Comparison of ENCODE assay signal across 1 cellular context in genomic region chr1:227298532-227299174, GRCh38.
TF ChIP-seq lines count a peak whose summit lies in the region.

No MANE protein-coding gene starts in this region.

TF ChIP-seq in K562, 482 proteins besides CTCF, POLR2A, EP300 and RAD21 (continued from another document):
- TF ChIP-seq, protein P1, sequence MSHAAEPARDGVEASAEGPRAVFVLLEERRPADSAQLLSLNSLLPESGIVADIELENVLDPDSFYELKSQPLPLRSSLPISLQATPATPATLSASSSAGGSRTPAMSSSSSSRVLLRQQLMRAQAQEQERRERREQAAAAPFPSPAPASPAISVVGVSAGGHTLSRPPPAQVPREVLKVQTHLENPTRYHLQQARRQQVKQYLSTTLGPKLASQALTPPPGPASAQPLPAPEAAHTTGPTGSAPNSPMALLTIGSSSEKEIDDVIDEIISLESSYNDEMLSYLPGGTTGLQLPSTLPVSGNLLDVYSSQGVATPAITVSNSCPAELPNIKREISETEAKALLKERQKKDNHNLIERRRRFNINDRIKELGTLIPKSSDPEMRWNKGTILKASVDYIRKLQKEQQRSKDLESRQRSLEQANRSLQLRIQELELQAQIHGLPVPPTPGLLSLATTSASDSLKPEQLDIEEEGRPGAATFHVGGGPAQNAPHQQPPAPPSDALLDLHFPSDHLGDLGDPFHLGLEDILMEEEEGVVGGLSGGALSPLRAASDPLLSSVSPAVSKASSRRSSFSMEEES (CRISPR knock-in tag; IDR thresholded peaks at IDR 0.05): no peak
- TF ChIP-seq HDAC3 (IDR thresholded peaks at IDR 0.05; ENCODE audit: borderline replicate concordance, partially characterized antibody) (no peak), GTF2A2 (tag; IDR thresholded peaks at IDR 0.05) (no peak), KDM1A (IDR thresholded peaks at IDR 0.05) (no peak), SLC30A9 (CRISPR knock-in tag; IDR thresholded peaks at IDR 0.05) (no peak), VEZF1 (CRISPR knock-in tag; IDR thresholded peaks at IDR 0.05) (0 out of 2 replicates have a peak, but pooled peaks have one; percentile 14), U2AF1 (optimal IDR thresholded peaks at IDR 0.05; ENCODE audit: low read depth, low read length) (no peak), POU5F1 (IDR thresholded peaks at IDR 0.05; ENCODE audit: borderline replicate concordance, low read depth, low read length, partially characterized antibody) (no peak), KAT7 (CRISPR knock-in tag; IDR thresholded peaks at IDR 0.05; ENCODE audit: borderline replicate concordance) (0 out of 2 replicates have a peak, but pooled peaks have one; percentile 15), ZSCAN32 (CRISPR knock-in tag; IDR thresholded peaks at IDR 0.05) (no peak), STAT5A (IDR thresholded peaks at IDR 0.05; ENCODE audit: borderline replicate concordance, low read length) (no peak), LEF1 (IDR thresholded peaks at IDR 0.05) (peak; percentile 4; the same call in 1 of the 2 replicates)
- TF ChIP-seq, protein P2, sequence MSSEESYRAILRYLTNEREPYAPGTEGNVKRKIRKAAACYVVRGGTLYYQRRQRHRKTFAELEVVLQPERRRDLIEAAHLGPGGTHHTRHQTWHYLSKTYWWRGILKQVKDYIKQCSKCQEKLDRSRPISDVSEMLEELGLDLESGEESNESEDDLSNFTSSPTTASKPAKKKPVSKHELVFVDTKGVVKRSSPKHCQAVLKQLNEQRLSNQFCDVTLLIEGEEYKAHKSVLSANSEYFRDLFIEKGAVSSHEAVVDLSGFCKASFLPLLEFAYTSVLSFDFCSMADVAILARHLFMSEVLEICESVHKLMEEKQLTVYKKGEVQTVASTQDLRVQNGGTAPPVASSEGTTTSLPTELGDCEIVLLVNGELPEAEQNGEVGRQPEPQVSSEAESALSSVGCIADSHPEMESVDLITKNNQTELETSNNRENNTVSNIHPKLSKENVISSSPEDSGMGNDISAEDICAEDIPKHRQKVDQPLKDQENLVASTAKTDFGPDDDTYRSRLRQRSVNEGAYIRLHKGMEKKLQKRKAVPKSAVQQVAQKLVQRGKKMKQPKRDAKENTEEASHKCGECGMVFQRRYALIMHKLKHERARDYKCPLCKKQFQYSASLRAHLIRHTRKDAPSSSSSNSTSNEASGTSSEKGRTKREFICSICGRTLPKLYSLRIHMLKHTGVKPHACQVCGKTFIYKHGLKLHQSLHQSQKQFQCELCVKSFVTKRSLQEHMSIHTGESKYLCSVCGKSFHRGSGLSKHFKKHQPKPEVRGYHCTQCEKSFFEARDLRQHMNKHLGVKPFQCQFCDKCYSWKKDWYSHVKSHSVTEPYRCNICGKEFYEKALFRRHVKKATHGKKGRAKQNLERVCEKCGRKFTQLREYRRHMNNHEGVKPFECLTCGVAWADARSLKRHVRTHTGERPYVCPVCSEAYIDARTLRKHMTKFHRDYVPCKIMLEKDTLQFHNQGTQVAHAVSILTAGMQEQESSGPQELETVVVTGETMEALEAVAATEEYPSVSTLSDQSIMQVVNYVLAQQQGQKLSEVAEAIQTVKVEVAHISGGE (CRISPR knock-in tag; IDR thresholded peaks at IDR 0.05): no peak
- TF ChIP-seq, protein P3, sequence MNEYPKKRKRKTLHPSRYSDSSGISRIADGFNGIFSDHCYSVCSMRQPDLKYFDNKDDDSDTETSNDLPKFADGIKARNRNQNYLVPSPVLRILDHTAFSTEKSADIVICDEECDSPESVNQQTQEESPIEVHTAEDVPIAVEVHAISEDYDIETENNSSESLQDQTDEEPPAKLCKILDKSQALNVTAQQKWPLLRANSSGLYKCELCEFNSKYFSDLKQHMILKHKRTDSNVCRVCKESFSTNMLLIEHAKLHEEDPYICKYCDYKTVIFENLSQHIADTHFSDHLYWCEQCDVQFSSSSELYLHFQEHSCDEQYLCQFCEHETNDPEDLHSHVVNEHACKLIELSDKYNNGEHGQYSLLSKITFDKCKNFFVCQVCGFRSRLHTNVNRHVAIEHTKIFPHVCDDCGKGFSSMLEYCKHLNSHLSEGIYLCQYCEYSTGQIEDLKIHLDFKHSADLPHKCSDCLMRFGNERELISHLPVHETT (CRISPR knock-in tag; conservative IDR thresholded peaks at IDR 0.05 in 1 of 2, IDR thresholded peaks at IDR 0.05 in 1 of 2): no peak
- TF ChIP-seq, protein P4, sequence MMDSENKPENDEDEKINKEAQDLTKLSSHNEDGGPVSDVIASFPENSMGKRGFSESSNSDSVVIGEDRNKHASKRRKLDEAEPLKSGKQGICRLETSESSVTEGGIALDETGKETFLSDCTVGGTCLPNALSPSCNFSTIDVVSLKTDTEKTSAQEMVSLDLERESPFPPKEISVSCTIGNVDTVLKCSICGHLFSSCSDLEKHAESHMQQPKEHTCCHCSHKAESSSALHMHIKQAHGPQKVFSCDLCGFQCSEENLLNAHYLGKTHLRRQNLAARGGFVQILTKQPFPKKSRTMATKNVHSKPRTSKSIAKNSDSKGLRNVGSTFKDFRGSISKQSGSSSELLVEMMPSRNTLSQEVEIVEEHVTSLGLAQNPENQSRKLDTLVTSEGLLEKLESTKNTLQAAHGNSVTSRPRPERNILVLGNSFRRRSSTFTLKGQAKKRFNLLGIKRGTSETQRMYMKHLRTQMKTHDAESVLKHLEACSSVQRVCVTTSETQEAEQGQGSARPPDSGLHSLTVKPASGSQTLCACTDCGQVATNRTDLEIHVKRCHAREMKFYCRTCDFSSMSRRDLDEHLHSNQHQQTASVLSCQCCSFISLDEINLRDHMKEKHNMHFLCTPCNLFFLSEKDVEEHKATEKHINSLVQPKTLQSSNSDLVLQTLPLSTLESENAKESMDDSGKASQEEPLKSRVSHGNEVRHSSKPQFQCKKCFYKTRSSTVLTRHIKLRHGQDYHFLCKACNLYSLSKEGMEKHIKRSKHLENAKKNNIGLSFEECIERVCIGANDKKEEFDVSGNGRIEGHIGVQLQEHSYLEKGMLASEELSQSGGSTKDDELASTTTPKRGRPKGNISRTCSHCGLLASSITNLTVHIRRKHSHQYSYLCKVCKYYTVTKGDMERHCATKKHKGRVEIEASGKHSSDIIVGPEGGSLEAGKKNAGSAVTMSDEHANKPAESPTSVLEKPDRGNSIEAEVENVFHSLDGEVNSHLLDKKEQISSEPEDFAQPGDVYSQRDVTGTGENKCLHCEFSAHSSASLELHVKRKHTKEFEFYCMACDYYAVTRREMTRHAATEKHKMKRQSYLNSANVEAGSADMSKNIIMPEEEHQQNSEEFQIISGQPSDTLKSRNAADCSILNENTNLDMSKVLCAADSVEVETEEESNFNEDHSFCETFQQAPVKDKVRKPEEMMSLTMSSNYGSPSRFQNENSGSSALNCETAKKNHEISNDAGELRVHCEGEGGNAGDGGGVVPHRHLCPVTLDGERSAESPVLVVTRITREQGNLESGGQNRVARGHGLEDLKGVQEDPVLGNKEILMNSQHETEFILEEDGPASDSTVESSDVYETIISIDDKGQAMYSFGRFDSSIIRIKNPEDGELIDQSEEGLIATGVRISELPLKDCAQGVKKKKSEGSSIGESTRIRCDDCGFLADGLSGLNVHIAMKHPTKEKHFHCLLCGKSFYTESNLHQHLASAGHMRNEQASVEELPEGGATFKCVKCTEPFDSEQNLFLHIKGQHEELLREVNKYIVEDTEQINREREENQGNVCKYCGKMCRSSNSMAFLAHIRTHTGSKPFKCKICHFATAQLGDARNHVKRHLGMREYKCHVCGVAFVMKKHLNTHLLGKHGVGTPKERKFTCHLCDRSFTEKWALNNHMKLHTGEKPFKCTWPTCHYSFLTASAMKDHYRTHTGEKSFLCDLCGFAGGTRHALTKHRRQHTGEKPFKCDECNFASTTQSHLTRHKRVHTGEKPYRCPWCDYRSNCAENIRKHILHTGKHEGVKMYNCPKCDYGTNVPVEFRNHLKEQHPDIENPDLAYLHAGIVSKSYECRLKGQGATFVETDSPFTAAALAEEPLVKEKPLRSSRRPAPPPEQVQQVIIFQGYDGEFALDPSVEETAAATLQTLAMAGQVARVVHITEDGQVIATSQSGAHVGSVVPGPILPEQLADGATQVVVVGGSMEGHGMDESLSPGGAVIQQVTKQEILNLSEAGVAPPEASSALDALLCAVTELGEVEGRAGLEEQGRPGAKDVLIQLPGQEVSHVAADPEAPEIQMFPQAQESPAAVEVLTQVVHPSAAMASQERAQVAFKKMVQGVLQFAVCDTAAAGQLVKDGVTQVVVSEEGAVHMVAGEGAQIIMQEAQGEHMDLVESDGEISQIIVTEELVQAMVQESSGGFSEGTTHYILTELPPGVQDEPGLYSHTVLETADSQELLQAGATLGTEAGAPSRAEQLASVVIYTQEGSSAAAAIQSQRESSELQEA (IDR thresholded peaks at IDR 0.05; ENCODE audit: low read depth): no peak
